9 cellular contexts compared by ENCODE assay signal in the genomic region with DNA sequence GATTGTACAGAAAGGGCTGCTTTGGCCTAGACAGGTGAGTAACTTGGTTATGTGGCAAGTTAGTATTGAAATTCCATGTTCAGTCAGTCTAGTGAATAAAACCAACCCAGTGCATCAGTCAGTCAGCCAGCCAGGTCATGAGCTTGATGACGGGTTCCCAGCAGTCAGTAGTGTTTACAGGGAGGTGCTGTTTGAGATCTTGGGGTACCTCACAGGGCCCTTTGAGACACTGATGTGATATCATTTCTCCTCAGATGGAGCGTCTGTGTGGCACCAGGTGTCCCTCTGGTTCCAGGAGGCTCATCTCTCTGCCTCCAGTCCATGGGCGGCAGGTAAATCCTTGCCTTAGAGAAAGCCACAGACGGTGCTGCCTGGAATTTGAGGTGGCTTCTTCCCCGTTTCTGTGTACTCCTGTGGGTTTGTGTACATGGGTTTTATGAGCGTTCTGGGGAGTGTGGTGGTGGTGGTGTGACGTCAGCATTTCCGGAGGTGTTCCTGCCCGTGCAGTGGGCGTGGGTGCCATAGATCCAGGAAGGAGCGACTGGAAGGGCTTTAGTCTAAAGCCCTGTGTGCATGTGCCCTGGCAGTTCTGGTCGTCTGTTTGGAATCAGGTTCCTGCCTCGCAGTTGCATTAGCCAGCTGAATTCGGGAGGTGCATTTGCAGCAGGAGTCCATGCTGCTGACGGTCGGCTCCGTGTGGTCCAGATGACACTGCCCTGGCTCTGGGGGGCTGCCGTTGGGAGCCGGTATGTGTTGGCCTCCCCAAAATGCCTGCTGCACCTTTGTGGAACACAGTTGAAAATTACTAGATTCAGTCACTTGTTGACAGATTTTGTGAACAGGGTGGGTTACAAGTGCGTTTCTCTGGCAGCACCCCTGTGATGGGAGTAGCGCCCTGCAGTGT. TPM values are rescaled to one million over a fixed set of nuclear protein-coding genes. Genes with fewer than 3 reads are reported as not detected.
DNase-seq lines count a peak whose midpoint lies in the region; ATAC-seq, FAIRE-seq and TF ChIP-seq lines count a peak whose summit lies in the region.
"Had no signal": no experiment of that assay in that cellular context is flagged by ENCODE, and none has a peak within 500 bp of the region (broad histone marks: within the 10 kb centered on the region; RNA-seq: fewer than 3 reads in every experiment).

No MANE protein-coding gene starts in this region.

- TF ChIP-seq EP300 in transverse colon (IDR thresholded peaks at IDR 0.05; ENCODE audit: low read depth): no peak

- TF ChIP-seq CTCF in transverse colon (IDR thresholded peaks at IDR 0.05) (no peak), dorsolateral prefrontal cortex (IDR thresholded peaks at IDR 0.05 in 54 of 56, conservative IDR thresholded peaks at IDR 0.05 in 2 of 56; ENCODE audit: low read depth in 1 of 56, partially characterized antibody in 56 of 56) (no peak), pancreas (IDR thresholded peaks at IDR 0.05) (no peak)

- intact Hi-C loops in transverse colon (cut with DNase I; ENCODE audit: low total_unique reads) (no loop called here), dorsolateral prefrontal cortex (cut with DNase I) (loop anchor here (2.0 to 5.0 kb wide), 3 partner anchors 307 to 614 kb away; a partner anchor contains a TSS), pancreas (cut with DNase I) (no loop called here)

- 56% methylated on average over 21 of the region's 21 CpGs; no CpG with 5 or more reads in 1 of the 2 donors for WGBS in transverse colon (ENCODE audit: low coverage in 1 of 2), 2 donors
- whole genome bisulfite sequencing in pancreas, 2 donors: 82 to 92% methylated on average over 21 of the region's 21 CpGs

- H3K9me3 ChIP-seq in muscle layer of duodenum (ENCODE audit: control insufficient read depth in 1 of 2, low read length in 2 of 2) (no peaks in the 10 kb centered on the region), transverse colon (no peaks in the 10 kb centered on the region), pancreas (no peaks in the 10 kb centered on the region)

- no peak for FAIRE-seq in pancreas (lab: Jason Lieb, UNC)

- H3K36me3 ChIP-seq in muscle layer of duodenum (ENCODE audit: control insufficient read depth in 1 of 2, insufficient read depth in 2 of 2, low read length in 2 of 2) (peaks cover 0 to 3% of the 10 kb centered on the region in 2 donors), transverse colon (peaks cover 0 to 5% (median 0%) of the 10 kb centered on the region in 4 donors), pancreas (no peaks in the 10 kb centered on the region)

- peak; percentile 63 for TF ChIP-seq POLR2A in transverse colon (IDR thresholded peaks at IDR 0.05)

- H3K4me3 ChIP-seq in muscle layer of duodenum (ENCODE audit: low read depth in 1 of 2, low read length in 2 of 2) (peak overlapping the region; percentile 17 to 86), transverse colon (peak overlapping the region in 2 of 4 donors; percentile 93 to 99), dorsolateral prefrontal cortex (peak overlapping the region in 21 of 59 donors; percentile 78 to 99 (median 93)), pancreas (peak overlapping the region in 1 of 4 donors; percentile 99)

- H3K27ac ChIP-seq in muscle layer of duodenum (ENCODE audit: low read length) (peak overlapping the region; percentile 18), transverse colon (peak overlapping the region; percentile 93 to 99 (median 96)), dorsolateral prefrontal cortex (no peak overlapping the region), pancreas (no peak overlapping the region)

- H3K4me1 ChIP-seq in muscle layer of duodenum (ENCODE audit: control insufficient read depth in 1 of 2, insufficient read depth in 2 of 2, low read length in 2 of 2): peaks cover 19 to 30% of the 10 kb centered on the region in 2 donors
- peaks cover 18 to 49% (median 37%) of the 10 kb centered on the region in 4 donors for H3K4me1 ChIP-seq in transverse colon
- H3K4me1 ChIP-seq in pancreas: peaks cover 6 to 34% (median 14%) of the 10 kb centered on the region in 3 donors

- in situ Hi-C loops in transverse colon (cut with MboI; ENCODE audit: low pct_ligation_motif_present in 1 of 4, low pct_unique_long_range_greater_than_20kb in 1 of 4, low sequenced_read_pairs in 3 of 4): no loop called here

- ATAC-seq in pancreas (no peak), HG03280 (IDR thresholded peaks at IDR 0.05; ENCODE audit: unreplicated experiment) (no peak)

- DNase-seq in activated CD4-positive, CD25-positive, alpha-beta regulatory T cell treated with anti-CD3 and anti-CD28 coated beads, Interleukin-2, amount 50 U/mL, for 16 hours (ENCODE audit: low read depth, low spot score): peak; percentile 27
- no peak for DNase-seq in activated CD4-positive, CD25-positive, alpha-beta regulatory T cell treated with anti-CD3 and anti-CD28 coated beads, Interleukin-2, amount 50 U/mL, for 72 hours
- DNase-seq in activated T-helper 9 cell treated with anti-CD3 and anti-CD28 coated beads, Interleukin-2, amount 50 U/mL, for 16 hours (ENCODE audit: low read depth): peak; percentile 28
- peak; percentile 87 for DNase-seq in transverse colon
- DNase-seq in dorsolateral prefrontal cortex: no peak
- no peak for DNase-seq in pancreas
- DNase-seq: ACHN had no signal

- no peaks in the 10 kb centered on the region for H3K27me3 ChIP-seq in muscle layer of duodenum (ENCODE audit: low read depth, low read length)
- no peaks in the 10 kb centered on the region for H3K27me3 ChIP-seq in transverse colon
- no peaks in the 10 kb centered on the region for H3K27me3 ChIP-seq in dorsolateral prefrontal cortex
- no peaks in the 10 kb centered on the region for H3K27me3 ChIP-seq in pancreas

RNA-seq across cellular contexts. Expression of a gene that starts 2.1 kb away (rescaled TPM):
- total RNA-seq in transverse colon: 100 to 1,000 TPM in 1 of 4 donors, 10 to 100 TPM in 3; 30.6 to 120 (median 49.3) TPM
- total RNA-seq in dorsolateral prefrontal cortex: 10 to 100 TPM; 12.4 to 26.2 (median 18.1) TPM
- 10 to 100 TPM in 4 of 6 donors, 1 to 10 TPM in 2; 9.8 to 13.8 (median 10.2) TPM for total RNA-seq in pancreas
- polyA plus RNA-seq in pancreas: 10 to 100 TPM; 12.5 to 14.4 TPM

Comparison
In these comparisons a context has a peak if more than half of its experiments do, and no peak if none do; other contexts are left out.
1. DNase-seq: peak in activated CD4-positive, CD25-positive, alpha-beta regulatory T cell treated with anti-CD3 and anti-CD28 coated beads, Interleukin-2, amount 50 U/mL, for 16 hours (single experiment), activated T-helper 9 cell treated with anti-CD3 and anti-CD28 coated beads, Interleukin-2, amount 50 U/mL, for 16 hours (single experiment) and transverse colon (single experiment); none in activated CD4-positive, CD25-positive, alpha-beta regulatory T cell treated with anti-CD3 and anti-CD28 coated beads, Interleukin-2, amount 50 U/mL, for 72 hours (single experiment), dorsolateral prefrontal cortex (0 of 10) and pancreas (0 of 6).
2. H3K27ac ChIP-seq: peak in muscle layer of duodenum (single experiment) and transverse colon (4 of 4); none in dorsolateral prefrontal cortex (0 of 59) and pancreas (0 of 4).
3. intact Hi-C loops: an anchor here in dorsolateral prefrontal cortex (2.0 to 5.0 kb wide); none called in transverse colon and pancreas.